8 cellular contexts compared by ENCODE assay signal in the genomic region with DNA sequence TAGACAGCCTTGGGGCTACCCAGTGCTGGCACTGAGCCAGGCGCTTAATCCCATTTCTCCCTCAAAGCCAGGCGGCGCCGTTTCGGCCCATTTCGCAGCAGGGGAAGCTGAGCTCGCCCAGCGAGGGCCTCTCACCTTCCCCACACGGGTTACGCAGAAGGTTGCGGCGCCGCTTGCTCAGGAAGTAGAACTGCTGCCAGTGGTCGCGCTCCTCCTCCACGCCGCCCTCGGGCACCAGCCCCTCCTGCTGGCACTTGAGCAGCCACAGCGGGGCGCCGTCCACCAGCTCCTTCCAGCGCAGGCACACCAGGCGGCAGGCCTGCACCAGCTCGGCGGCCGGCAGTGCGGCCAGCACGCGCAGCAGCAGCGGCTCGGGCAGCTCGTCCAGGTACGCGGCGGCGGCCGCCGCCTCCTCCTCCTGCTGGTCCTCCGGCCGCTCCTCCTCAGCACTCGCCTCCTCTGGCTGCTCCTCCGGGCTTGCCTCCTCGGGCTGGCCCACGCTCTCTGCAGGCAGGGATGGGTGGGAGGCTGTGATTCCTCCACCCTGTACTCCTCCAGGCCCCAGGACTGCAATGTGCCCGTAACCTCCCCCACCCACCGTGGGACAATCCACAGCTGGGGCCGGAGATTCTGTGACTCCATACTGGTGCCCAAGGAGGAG. TPM values are rescaled to one million over a fixed set of nuclear protein-coding genes. Genes with fewer than 3 reads are reported as not detected.
DNase-seq lines count a peak whose midpoint lies in the region; ATAC-seq and TF ChIP-seq lines count a peak whose summit lies in the region.

No MANE protein-coding gene starts in this region.

- TF ChIP-seq RAD21 in HCT116 (IDR thresholded peaks at IDR 0.05; ENCODE audit: low read depth) = no peak

- H3K36me3 ChIP-seq in HCT116 (ENCODE audit: control insufficient read depth in 1 of 2, insufficient read depth in 2 of 2, low read length in 2 of 2) = no peaks in the 10 kb centered on the region

- peak; percentile 83 for DNase-seq in AG20443 (ENCODE audit: low spot score)
- peak; percentile 38 for DNase-seq in HCT116 (ENCODE audit: low read depth, low spot score)
- peak; percentile 83 for DNase-seq in RKO (ENCODE audit: low spot score)
- peak; percentile 68 for DNase-seq in activated T-helper 2 cell treated with anti-CD3 and anti-CD28 coated beads, Interferon-gamma antibody, Interleukin-2, Interleukin-4, amounts not matched to agents 10 μg/mL and 5 μg/mL and 100 μg/mL, durations not matched to agents 14 hours and 24 hours and 36 hours (ENCODE audit: low spot score)
- DNase-seq in foreskin melanocyte = peak; percentile 53
- DNase-seq in occipital lobe (lab: John Stamatoyannopoulos, UW) = peak; percentile 58

- intact Hi-C loops in HCT116 (cut with micrococcal nuclease) = no loop called here
- intact Hi-C loops in activated T-helper 2 cell treated with anti-CD3 and anti-CD28 coated beads, Interferon-gamma antibody, Interleukin-2, Interleukin-4, amounts not matched to agents 10 μg/mL and 5 μg/mL and 100 μg/mL, durations not matched to agents 14 hours and 24 hours and 36 hours (cut with micrococcal nuclease) = loop anchor here (2.0 kb wide), 1 partner anchor 68 kb away; no protein-coding TSS in a partner anchor

- no peak for TF ChIP-seq POLR2A in HCT116 (IDR thresholded peaks at IDR 0.05; ENCODE audit: borderline replicate concordance, extremely low read depth, insufficient read depth, insufficient read length)

- peaks cover 17% of the 10 kb centered on the region for H3K27me3 Mint-ChIP-seq in activated T-helper 2 cell treated with anti-CD3 and anti-CD28 coated beads, Interferon-gamma antibody, Interleukin-2, Interleukin-4, amounts not matched to agents 10 μg/mL and 5 μg/mL and 100 μg/mL, durations not matched to agents 14 hours and 24 hours and 36 hours (ENCODE audit: low read depth)

- no peaks in the 10 kb centered on the region for H4K20me1 ChIP-seq in HCT116 (ENCODE audit: insufficient read depth)

- H3K4me3 Mint-ChIP-seq in activated T-helper 2 cell treated with anti-CD3 and anti-CD28 coated beads, Interferon-gamma antibody, Interleukin-2, Interleukin-4, amounts not matched to agents 10 μg/mL and 5 μg/mL and 100 μg/mL, durations not matched to agents 14 hours and 24 hours and 36 hours (ENCODE audit: low read depth) = peak overlapping the region; percentile 54

- no peak overlapping the region for H2AFZ ChIP-seq in HCT116 (ENCODE audit: low read depth, low read length, poor library complexity, severe bottlenecking)

- BruUV-seq in HCT116 (replicated peaks; lab: Mats Ljungman, UMichigan) = no TSS peak

- H3K9me3 ChIP-seq in HCT116 (ENCODE audit: control insufficient read depth in 1 of 2, insufficient read depth in 1 of 2, low read depth in 1 of 2, low read length in 2 of 2) = no peaks in the 10 kb centered on the region

- H3K9me2 ChIP-seq in HCT116 (ENCODE audit: insufficient read depth) = no peaks in the 10 kb centered on the region

- peak; percentile 37 for ATAC-seq in HCT116
- ATAC-seq in GM21619 (IDR thresholded peaks at IDR 0.05; ENCODE audit: unreplicated experiment) = no peak

- peak overlapping the region; percentile 34 to 50 for H3K4me3 ChIP-seq in HCT116 (replicated peaks in 1 of 2; ENCODE audit: low read depth in 1 of 2, low read length in 2 of 2)

- H3K27ac ChIP-seq in HCT116 (ENCODE audit: low read depth, low read length) (peak overlapping the region; percentile 27; the same call in 1 of the 2 replicates), temporal lobe (ENCODE audit: low read depth, low read length) (peak overlapping the region; percentile 61)

- no peak overlapping the region for H3K27ac Mint-ChIP-seq in activated T-helper 2 cell treated with anti-CD3 and anti-CD28 coated beads, Interferon-gamma antibody, Interleukin-2, Interleukin-4, amounts not matched to agents 10 μg/mL and 5 μg/mL and 100 μg/mL, durations not matched to agents 14 hours and 24 hours and 36 hours

- peak in 2 of 3 experiments; percentile 45 to 55; a peak in 4 of 6 replicates for TF ChIP-seq CTCF in HCT116 (IDR thresholded peaks at IDR 0.05 in 2 of 3, conservative IDR thresholded peaks at IDR 0.05 in 1 of 3; ENCODE audit: borderline replicate concordance in 1 of 3, insufficient read depth in 1 of 3, low read depth in 2 of 3, low read length in 2 of 3)

- peaks cover 24 to 47% of the 10 kb centered on the region in 2 experiments; a peak in 3 of 4 replicates for H3K4me1 ChIP-seq in HCT116 (ENCODE audit: control insufficient read depth in 1 of 2, insufficient read depth in 2 of 2, low read length in 2 of 2)

- H3K4me2 ChIP-seq in HCT116 (ENCODE audit: low read length) = peak overlapping the region; percentile 71

- H3K9ac ChIP-seq in HCT116 (ENCODE audit: low read length) = peak overlapping the region; percentile 57

- no peaks in the 10 kb centered on the region for H3K9me3 Mint-ChIP-seq in activated T-helper 2 cell treated with anti-CD3 and anti-CD28 coated beads, Interferon-gamma antibody, Interleukin-2, Interleukin-4, amounts not matched to agents 10 μg/mL and 5 μg/mL and 100 μg/mL, durations not matched to agents 14 hours and 24 hours and 36 hours

- CTCF ChIA-PET in HCT116 (lab: Charles Lee) = interaction anchor here (0.6 to 2.5 kb wide), 8 partner anchors 14 to 280 kb away, joined by 3 to 15 read pairs (median 4); partner anchors contain the start of gene FBXO6

- peaks cover 12% of the 10 kb centered on the region for H3K4me1 Mint-ChIP-seq in activated T-helper 2 cell treated with anti-CD3 and anti-CD28 coated beads, Interferon-gamma antibody, Interleukin-2, Interleukin-4, amounts not matched to agents 10 μg/mL and 5 μg/mL and 100 μg/mL, durations not matched to agents 14 hours and 24 hours and 36 hours (ENCODE audit: low read depth)

- H3K79me2 ChIP-seq in HCT116 (ENCODE audit: insufficient read depth, low read length) = peaks cover 10% of the 10 kb centered on the region; the same call in 1 of the 2 replicates

- POLR2A ChIA-PET in HCT116 (lab: Charles Lee) = interaction anchor here (1.0 kb wide), 1 partner anchor 14 kb away, joined by 4 read pairs; the partner anchor contains the start of gene FBXO6

- RAD21 ChIA-PET in HCT116 (lab: Charles Lee; ENCODE audit: low non-redundant PET in 1 of 2, low total read pairs in 2 of 2, uncharacterized antibody in 2 of 2, unreplicated experiment in 2 of 2) = interaction anchor here in 1 of 2 experiments (1.0 to 1.4 kb wide), 2 partner anchors 60 to 69 kb away, joined by 3 to 7 read pairs; no protein-coding TSS in a partner anchor

- no peaks in the 10 kb centered on the region for H3K27me3 ChIP-seq in HCT116 (ENCODE audit: insufficient read depth, low read length)

- H3K36me3 Mint-ChIP-seq in activated T-helper 2 cell treated with anti-CD3 and anti-CD28 coated beads, Interferon-gamma antibody, Interleukin-2, Interleukin-4, amounts not matched to agents 10 μg/mL and 5 μg/mL and 100 μg/mL, durations not matched to agents 14 hours and 24 hours and 36 hours (ENCODE audit: low read depth) = no peaks in the 10 kb centered on the region

TF ChIP-seq in HCT116, 20 proteins besides CTCF, POLR2A, EP300 and RAD21:
- TF ChIP-seq, protein P1, sequence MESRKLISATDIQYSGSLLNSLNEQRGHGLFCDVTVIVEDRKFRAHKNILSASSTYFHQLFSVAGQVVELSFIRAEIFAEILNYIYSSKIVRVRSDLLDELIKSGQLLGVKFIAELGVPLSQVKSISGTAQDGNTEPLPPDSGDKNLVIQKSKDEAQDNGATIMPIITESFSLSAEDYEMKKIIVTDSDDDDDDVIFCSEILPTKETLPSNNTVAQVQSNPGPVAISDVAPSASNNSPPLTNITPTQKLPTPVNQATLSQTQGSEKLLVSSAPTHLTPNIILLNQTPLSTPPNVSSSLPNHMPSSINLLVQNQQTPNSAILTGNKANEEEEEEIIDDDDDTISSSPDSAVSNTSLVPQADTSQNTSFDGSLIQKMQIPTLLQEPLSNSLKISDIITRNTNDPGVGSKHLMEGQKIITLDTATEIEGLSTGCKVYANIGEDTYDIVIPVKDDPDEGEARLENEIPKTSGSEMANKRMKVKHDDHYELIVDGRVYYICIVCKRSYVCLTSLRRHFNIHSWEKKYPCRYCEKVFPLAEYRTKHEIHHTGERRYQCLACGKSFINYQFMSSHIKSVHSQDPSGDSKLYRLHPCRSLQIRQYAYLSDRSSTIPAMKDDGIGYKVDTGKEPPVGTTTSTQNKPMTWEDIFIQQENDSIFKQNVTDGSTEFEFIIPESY (IDR thresholded peaks at IDR 0.05; ENCODE audit: extremely low read depth, insufficient replicate concordance, low read length) = no peak
- peak; percentile 57; the same call in 1 of the 2 replicates for TF ChIP-seq ZFX (IDR thresholded peaks at IDR 0.05)
TF ChIP-seq in HCT116: peak in this region for 1.

RNA-seq across cellular contexts. Expression of gene FBXO2, which starts 3.8 kb away (rescaled TPM):
- total RNA-seq in HCT116 (2021; ENCODE audit: unreplicated experiment) (81.1 TPM), occipital lobe (2.7 TPM), temporal lobe (3.4 TPM)
- polyA plus RNA-seq in HCT116 (2012) = 111 and 154 TPM in 2 replicates
- 0.41 and 0.48 TPM in 2 replicates for total RNA-seq in activated T-helper 2 cell treated with anti-CD3 and anti-CD28 coated beads, Interferon-gamma antibody, Interleukin-2, Interleukin-4, amounts not matched to agents 10 μg/mL and 5 μg/mL and 100 μg/mL, durations not matched to agents 14 hours and 24 hours and 36 hours

RNA-seq across cellular contexts. Expression of gene FBXO44, which starts 4.2 kb away (rescaled TPM):
- total RNA-seq in HCT116 (2021; ENCODE audit: unreplicated experiment) (60.9 TPM), occipital lobe (30.3 TPM), temporal lobe (42.5 TPM)
- polyA plus RNA-seq in HCT116 (2012) = 51.1 and 54.2 TPM in 2 replicates
- total RNA-seq in activated T-helper 2 cell treated with anti-CD3 and anti-CD28 coated beads, Interferon-gamma antibody, Interleukin-2, Interleukin-4, amounts not matched to agents 10 μg/mL and 5 μg/mL and 100 μg/mL, durations not matched to agents 14 hours and 24 hours and 36 hours = 18.2 and 19.8 TPM in 2 replicates

RNA-seq across cellular contexts. Expression of gene FBXO6, which starts 13.5 kb away (rescaled TPM):
- total RNA-seq in HCT116 (2021; ENCODE audit: unreplicated experiment) (22.8 TPM), occipital lobe (7.6 TPM), temporal lobe (4.4 TPM)
- polyA plus RNA-seq in HCT116 (2012) = 28.7 and 30.6 TPM in 2 replicates
- 13.5 and 13.8 TPM in 2 replicates for total RNA-seq in activated T-helper 2 cell treated with anti-CD3 and anti-CD28 coated beads, Interferon-gamma antibody, Interleukin-2, Interleukin-4, amounts not matched to agents 10 μg/mL and 5 μg/mL and 100 μg/mL, durations not matched to agents 14 hours and 24 hours and 36 hours

RNA-seq across cellular contexts. Expression of gene MAD2L2, which starts 30.5 kb away (rescaled TPM):
- 93.8 TPM for total RNA-seq in HCT116 (2021; ENCODE audit: unreplicated experiment)
- polyA plus RNA-seq in HCT116 (2012) = 153 and 176 TPM in 2 replicates
- total RNA-seq in activated T-helper 2 cell treated with anti-CD3 and anti-CD28 coated beads, Interferon-gamma antibody, Interleukin-2, Interleukin-4, amounts not matched to agents 10 μg/mL and 5 μg/mL and 100 μg/mL, durations not matched to agents 14 hours and 24 hours and 36 hours = 77.1 and 78.0 TPM in 2 replicates
- total RNA-seq in occipital lobe = 43.4 TPM
- total RNA-seq in temporal lobe = 37.4 TPM

RNA-seq across cellular contexts. Expression of gene DRAXIN, which starts 41.0 kb away (rescaled TPM):
- 0.47 TPM for total RNA-seq in HCT116 (2021; ENCODE audit: unreplicated experiment)
- polyA plus RNA-seq in HCT116 (2012) = 0.20 and 0.30 TPM in 2 replicates
- 0.07 TPM in 2 replicates for total RNA-seq in activated T-helper 2 cell treated with anti-CD3 and anti-CD28 coated beads, Interferon-gamma antibody, Interleukin-2, Interleukin-4, amounts not matched to agents 10 μg/mL and 5 μg/mL and 100 μg/mL, durations not matched to agents 14 hours and 24 hours and 36 hours
- 107 TPM for total RNA-seq in occipital lobe
- 122 TPM for total RNA-seq in temporal lobe

Comparison
In these comparisons a context has a peak if more than half of its experiments do, and no peak if none do; other contexts are left out.
1. RNA of gene FBXO2, which starts 3.8 kb away (total RNA-seq): 81.1 TPM in HCT116 (single experiment); 3.4 TPM in temporal lobe (single experiment), 2.7 TPM in occipital lobe (single experiment) and 0.41 to 0.48 TPM in activated T-helper 2 cell treated with anti-CD3 and anti-CD28 coated beads, Interferon-gamma antibody, Interleukin-2, Interleukin-4, amounts not matched to agents 10 μg/mL and 5 μg/mL and 100 μg/mL, durations not matched to agents 14 hours and 24 hours and 36 hours; every median in the first group is over 10 times any median in the second.
2. Peak in every context shown above with its lines, with median percentiles within 50 percentile points of each other: DNase-seq.